In the genomic region with DNA sequence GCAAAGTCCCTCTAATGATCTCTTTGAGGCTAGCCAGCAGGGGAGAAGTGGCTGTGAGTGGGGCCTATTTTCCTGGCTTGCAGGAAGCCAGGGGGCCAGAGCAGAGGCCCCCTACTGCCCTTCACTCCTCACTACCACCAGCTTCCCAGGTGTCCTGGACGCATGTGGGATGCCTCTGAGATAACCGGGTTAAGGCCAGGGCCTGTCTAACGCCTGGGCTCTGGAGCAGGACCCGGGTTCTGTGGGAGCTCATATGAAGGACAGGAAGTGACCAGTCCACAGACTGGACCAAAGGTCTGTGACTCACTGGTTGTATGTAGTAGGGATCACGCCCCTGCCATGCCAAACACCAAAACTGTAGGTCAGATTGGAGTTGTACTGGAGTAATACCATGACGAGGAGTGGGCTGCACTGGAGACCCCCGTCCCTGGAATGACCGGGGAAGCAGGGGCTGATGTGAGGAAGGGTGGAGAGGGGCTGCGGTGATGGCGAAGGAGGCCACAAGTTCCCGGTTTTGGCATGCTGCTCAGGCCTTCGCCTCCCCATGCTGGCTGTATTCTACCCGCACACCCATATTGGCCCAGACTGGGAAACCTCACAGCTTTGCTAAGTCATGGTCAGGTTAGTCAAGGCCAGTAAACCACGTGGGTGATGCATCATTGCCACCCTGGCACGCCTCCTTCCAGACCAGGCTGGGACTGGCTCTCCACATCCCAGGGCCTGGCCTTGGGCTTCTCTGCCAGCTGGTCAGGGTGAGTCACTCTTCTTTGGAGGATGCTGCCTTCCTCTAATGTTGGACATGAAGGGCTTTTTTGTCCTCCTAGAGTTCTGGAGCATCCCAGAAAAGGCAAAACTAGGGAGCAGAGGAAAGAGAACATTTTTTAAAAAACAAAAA, we compare ENCODE assay signal across 9 cellular contexts. TPM values are rescaled to one million over a fixed set of nuclear protein-coding genes. Genes with fewer than 3 reads are reported as not detected.
DNase-seq lines count a peak whose midpoint lies in the region; TF ChIP-seq lines count a peak whose summit lies in the region.
"Had no signal": no experiment of that assay in that cellular context is flagged by ENCODE, and none has a peak within 500 bp of the region (broad histone marks: within the 10 kb centered on the region; RNA-seq: fewer than 3 reads in every experiment).

No MANE protein-coding gene starts in this region.

- H3K4me3 Mint-ChIP-seq in T-helper 2 cell treated with Interferon-gamma antibody and Interleukin-4, amounts not matched to agents 5 μg/mL and 100 μg/mL, for 36 hours, result no peak overlapping the region

- no peak overlapping the region for H3K27ac Mint-ChIP-seq in T-helper 2 cell treated with Interferon-gamma antibody and Interleukin-4, amounts not matched to agents 5 μg/mL and 100 μg/mL, for 36 hours

- no peaks in the 10 kb centered on the region for H3K9me3 Mint-ChIP-seq in T-helper 2 cell treated with Interferon-gamma antibody and Interleukin-4, amounts not matched to agents 5 μg/mL and 100 μg/mL, for 36 hours

- 66 to 83% (median 74%) methylated on average over 10 to 15 of the region's 15 CpGs for WGBS in spleen, 5 donors

- H3K36me3 ChIP-seq in spleen, result no peaks in the 10 kb centered on the region

- TF ChIP-seq POLR2A in spleen (IDR thresholded peaks at IDR 0.05), result no peak

- no peak for TF ChIP-seq CTCF in HL-60 (IDR thresholded peaks at IDR 0.05; ENCODE audit: insufficient read depth, low read length)
- no peak for TF ChIP-seq CTCF in spleen (IDR thresholded peaks at IDR 0.05 in 8 of 11, conservative IDR thresholded peaks at IDR 0.05 in 3 of 11)

- H3K9me3 ChIP-seq in spleen, result no peaks in the 10 kb centered on the region

- no peaks in the 10 kb centered on the region for H3K36me3 Mint-ChIP-seq in T-helper 2 cell treated with Interferon-gamma antibody and Interleukin-4, amounts not matched to agents 5 μg/mL and 100 μg/mL, for 36 hours (ENCODE audit: low read depth)

- intact Hi-C loops in head of caudate nucleus (cut with DNase I), result no loop called here
- intact Hi-C loops in spleen (cut with DNase I; ENCODE audit: low total_unique reads), result no loop called here

- peaks cover 0 to 19% (median 1%) of the 10 kb centered on the region in 6 donors for H3K4me1 ChIP-seq in spleen

- H3K27ac ChIP-seq in HL-60 (replicated peaks) (peak overlapping the region; percentile 55), spleen (peak overlapping the region in 6 of 8 donors; percentile 43 to 88 (median 69))
- H3K27ac ChIP-seq: KMS-11 had no signal

- no peak overlapping the region for H3K4me3 ChIP-seq in HL-60 (replicated peaks; ENCODE audit: insufficient read depth, low read length)
- H3K4me3 ChIP-seq in spleen, result peak overlapping the region in 1 of 8 donors; percentile 28

- H3K4me1 Mint-ChIP-seq in T-helper 2 cell treated with Interferon-gamma antibody and Interleukin-4, amounts not matched to agents 5 μg/mL and 100 μg/mL, for 36 hours (ENCODE audit: low read depth), result peaks cover 30% of the 10 kb centered on the region

- DNase-seq in HL-60 (ENCODE audit: low read depth in 1 of 2, low spot score in 1 of 2) (peak; percentile 90 to 92), SW 1271 (lab: John Stamatoyannopoulos, UW) (peak; percentile 82 to 83), head of caudate nucleus (peak in 26 of 42 donors; percentile 8 to 85 (median 42)), spleen (peak; percentile 86), NCI-H2081 treated with DMSO at 0.1 percent for 48 hours (lab: John Stamatoyannopoulos, UW) (no peak), DMS79 (lab: John Stamatoyannopoulos, UW) (no peak)
- no peak for DNase-seq in stimulated activated CD4-positive, alpha-beta T cell treated with anti-CD3 and anti-CD28 coated beads, Interleukin-4, amount 100 ng/mL, for 24 hours
- DNase-seq in T-helper 2 cell treated with Interferon-gamma antibody and Interleukin-4, amounts not matched to agents 5 μg/mL and 100 μg/mL, for 36 hours (ENCODE audit: low spot score), result no peak

- no peaks in the 10 kb centered on the region for H3K27me3 ChIP-seq in HL-60 (ENCODE audit: insufficient read depth, poor library complexity, severe bottlenecking)
- no peaks in the 10 kb centered on the region for H3K27me3 ChIP-seq in spleen (replicated peaks in 1 of 7)

- H3K27me3 Mint-ChIP-seq in T-helper 2 cell treated with Interferon-gamma antibody and Interleukin-4, amounts not matched to agents 5 μg/mL and 100 μg/mL, for 36 hours (ENCODE audit: low read depth), result no peaks in the 10 kb centered on the region

RNA-seq across cellular contexts. Expression of a gene that starts 47.1 kb away (rescaled TPM):
- total RNA-seq in spleen, result 10 to 100 TPM; 62.5 to 83.7 (median 75.1) TPM
- polyA plus RNA-seq in spleen, result 100 to 1,000 TPM; 112 to 131 (median 123) TPM

RNA-seq across cellular contexts. Expression of a gene that starts 54.0 kb away (rescaled TPM):
- total RNA-seq in spleen, result 10 to 100 TPM; 39.6 to 81.5 (median 45.9) TPM
- 100 to 1,000 TPM in 1 of 3 donors, 10 to 100 TPM in 2; 45.6 to 106 (median 90.0) TPM for polyA plus RNA-seq in spleen

Comparison
In these comparisons a context has a peak if more than half of its experiments do, and no peak if none do; other contexts are left out.
1. DNase-seq: peak in HL-60 (2 of 2), SW 1271 (2 of 2), head of caudate nucleus (26 of 42) and spleen (single experiment); none in NCI-H2081 treated with DMSO at 0.1 percent for 48 hours (single experiment), DMS79 (single experiment), stimulated activated CD4-positive, alpha-beta T cell treated with anti-CD3 and anti-CD28 coated beads, Interleukin-4, amount 100 ng/mL, for 24 hours (single experiment) and T-helper 2 cell treated with Interferon-gamma antibody and Interleukin-4, amounts not matched to agents 5 μg/mL and 100 μg/mL, for 36 hours (single experiment).